In genomic region chr7:44637788-44638594, GRCh38 we compare ENCODE assay signal across 9 cellular contexts. TPM values are rescaled to one million over a fixed set of nuclear protein-coding genes. Genes with fewer than 3 reads are reported as not detected.
DNase-seq lines count a peak whose midpoint lies in the region; ATAC-seq and TF ChIP-seq lines count a peak whose summit lies in the region.
"Had no signal": no experiment of that assay in that cellular context is flagged by ENCODE, and none has a peak within 500 bp of the region (broad histone marks: within the 10 kb centered on the region; RNA-seq: fewer than 3 reads in every experiment).

No MANE protein-coding gene starts in this region.

- peak overlapping the region; percentile 85 for H3K9ac ChIP-seq in GM23248

- peak overlapping the region; percentile 100 for H3K27ac Mint-ChIP-seq in activated CD8-positive, alpha-beta T cell treated with anti-CD3 and anti-CD28 coated beads, Interleukin-2, amount 10 ng/mL, durations not matched to agents 7 days and 5 days
- peak overlapping the region; percentile 77 for H3K27ac Mint-ChIP-seq in endothelial cell (ENCODE audit: unreplicated experiment)
- H3K27ac Mint-ChIP-seq in progenitor cell of endocrine pancreas = peak overlapping the region; percentile 94

- no peak overlapping the region for H2AFZ ChIP-seq in GM23248

- peak overlapping the region; percentile 77 for H3K4me3 Mint-ChIP-seq in activated CD8-positive, alpha-beta T cell treated with anti-CD3 and anti-CD28 coated beads, Interleukin-2, amount 10 ng/mL, durations not matched to agents 7 days and 5 days
- H3K4me3 Mint-ChIP-seq in endothelial cell (ENCODE audit: unreplicated experiment) (no peak overlapping the region), progenitor cell of endocrine pancreas (ENCODE audit: low read depth) (no peak overlapping the region)

- no peaks in the 10 kb centered on the region for H3K36me3 ChIP-seq in GM23248 (ENCODE audit: low read depth)

- TF ChIP-seq CTCF in endothelial cell (IDR thresholded peaks at IDR 0.05; ENCODE audit: unreplicated experiment) (no peak), progenitor cell of endocrine pancreas (IDR thresholded peaks at IDR 0.05; ENCODE audit: unreplicated experiment) (no peak)

- H3K27me3 Mint-ChIP-seq in activated CD8-positive, alpha-beta T cell treated with anti-CD3 and anti-CD28 coated beads, Interleukin-2, amount 10 ng/mL, durations not matched to agents 7 days and 5 days (ENCODE audit: low read depth) = no peaks in the 10 kb centered on the region
- H3K27me3 Mint-ChIP-seq in endothelial cell (ENCODE audit: unreplicated experiment) (peaks cover 3% of the 10 kb centered on the region), progenitor cell of endocrine pancreas (no peaks in the 10 kb centered on the region)

- H3K4me1 Mint-ChIP-seq in activated CD8-positive, alpha-beta T cell treated with anti-CD3 and anti-CD28 coated beads, Interleukin-2, amount 10 ng/mL, durations not matched to agents 7 days and 5 days (ENCODE audit: low read depth) = peaks cover 88% of the 10 kb centered on the region
- H3K4me1 Mint-ChIP-seq in endothelial cell (ENCODE audit: unreplicated experiment) = peaks cover 29% of the 10 kb centered on the region
- peaks cover 51% of the 10 kb centered on the region for H3K4me1 Mint-ChIP-seq in progenitor cell of endocrine pancreas (ENCODE audit: low read depth)

- H3K9me2 ChIP-seq in GM23248 (ENCODE audit: insufficient read depth) = no peaks in the 10 kb centered on the region

- WGBS in GM23248 (ENCODE audit: low coverage in 1 of 2, low lambda C conversion rate in 2 of 2, missing lambda C conversion rate in 2 of 2), 2 experiments = 25 to 27% methylated on average over 8 of the region's 8 CpGs

- H3K27ac ChIP-seq in GM23248 = peak overlapping the region; percentile 99
- H3K27ac ChIP-seq: VCaP had no signal

- in situ Hi-C loops in GM23248 (cut with MboI) = no loop called here
- in situ Hi-C loops in G401 (cut with HindIII; ENCODE audit: low sequenced_read_pairs) = no loop called here

- POLR2A ChIA-PET in activated CD8-positive, alpha-beta T cell treated with anti-CD3 and anti-CD28 coated beads, Interleukin-2, amount 10 ng/mL, durations not matched to agents 7 days and 5 days (lab: Charles Lee) = interaction anchor here (1.0 to 8.3 kb wide), 13 partner anchors 9 to 341 kb away, joined by 3 to 107 read pairs (median 6); partner anchors contain the start of genes DDX56, H2AZ2, MYO1G and OGDH

- DNase-seq in EH (ENCODE audit: low read depth) (peak; percentile 91), GM23248 (peak; percentile 98), LoVo (ENCODE audit: low spot score) (peak; percentile 95), endothelial cell (ENCODE audit: low spot score) (no peak), progenitor cell of endocrine pancreas (ENCODE audit: low spot score, unreplicated experiment) (no peak), cerebellar cortex (ENCODE audit: low spot score) (no peak), G401 (ENCODE audit: low spot score) (no peak)
- DNase-seq in activated CD8-positive, alpha-beta T cell treated with anti-CD3 and anti-CD28 coated beads, Interleukin-2, amount 10 ng/mL, durations not matched to agents 7 days and 5 days = peak; percentile 88

- H3F3A ChIP-seq in GM23248 (ENCODE audit: insufficient read depth) = peaks cover 53% of the 10 kb centered on the region

- H3K27me3 ChIP-seq in GM23248 (replicated peaks; ENCODE audit: insufficient read depth) = no peaks in the 10 kb centered on the region

- H3K9me3 ChIP-seq in GM23248 (ENCODE audit: low read depth) = no peaks in the 10 kb centered on the region

- H3K36me3 Mint-ChIP-seq in activated CD8-positive, alpha-beta T cell treated with anti-CD3 and anti-CD28 coated beads, Interleukin-2, amount 10 ng/mL, durations not matched to agents 7 days and 5 days (ENCODE audit: low read depth) = peaks cover 58% of the 10 kb centered on the region
- H3K36me3 Mint-ChIP-seq in endothelial cell (ENCODE audit: low read depth, unreplicated experiment) = no peaks in the 10 kb centered on the region
- peaks cover 10% of the 10 kb centered on the region for H3K36me3 Mint-ChIP-seq in progenitor cell of endocrine pancreas (ENCODE audit: insufficient read depth)

- H3K4me1 ChIP-seq in GM23248 (ENCODE audit: insufficient read depth) = peaks cover 54% of the 10 kb centered on the region

- no peaks in the 10 kb centered on the region for H4K20me1 ChIP-seq in GM23248 (ENCODE audit: insufficient read depth)

- CTCF ChIA-PET in activated CD8-positive, alpha-beta T cell treated with anti-CD3 and anti-CD28 coated beads, Interleukin-2, amount 10 ng/mL, durations not matched to agents 7 days and 5 days (lab: Charles Lee) = interaction anchor here (0.9 to 3.1 kb wide), 10 partner anchors 10 to 73 kb away, joined by 3 to 27 read pairs (median 6); partner anchors contain the start of gene OGDH

- peak overlapping the region; percentile 79 for H3K4me2 ChIP-seq in GM23248 (ENCODE audit: unreplicated experiment)

- no peaks in the 10 kb centered on the region for H3K9me3 Mint-ChIP-seq in activated CD8-positive, alpha-beta T cell treated with anti-CD3 and anti-CD28 coated beads, Interleukin-2, amount 10 ng/mL, durations not matched to agents 7 days and 5 days (ENCODE audit: insufficient read depth)
- H3K9me3 Mint-ChIP-seq in endothelial cell (ENCODE audit: unreplicated experiment) (no peaks in the 10 kb centered on the region), progenitor cell of endocrine pancreas (ENCODE audit: low read depth) (no peaks in the 10 kb centered on the region)

- H3K79me2 ChIP-seq in GM23248 (ENCODE audit: insufficient read depth) = peaks cover 57% of the 10 kb centered on the region

- peak; percentile 71 for ATAC-seq in activated CD8-positive, alpha-beta T cell treated with anti-CD3 and anti-CD28 coated beads, Interleukin-2, amount 10 ng/mL, durations not matched to agents 7 days and 5 days

- H3K4me3 ChIP-seq in GM23248 = peak overlapping the region; percentile 36

RNA-seq across cellular contexts. Expression of gene OGDH, which starts 31.6 kb away (rescaled TPM):
- total RNA-seq in GM23248 (2014; rRNA removed; shearing (Covaris generic)) = 75.3 and 77.4 TPM in 2 replicates
- polyA plus RNA-seq in GM23248 (2016; fragmentation: Nextera tagmentation; extraction: Ambion mirVana) = 31.4 and 35.3 TPM in 2 replicates
- total RNA-seq in activated CD8-positive, alpha-beta T cell treated with anti-CD3 and anti-CD28 coated beads, Interleukin-2, amount 10 ng/mL, durations not matched to agents 7 days and 5 days = 100 to 1,000 TPM; 113 to 114 TPM
- total RNA-seq in endothelial cell (ENCODE audit: unreplicated experiment) (67.1 TPM), progenitor cell of endocrine pancreas (93.5 and 105 TPM in 2 replicates)
- total RNA-seq in G401 (2014; rRNA removed; shearing (Covaris generic)) = 66.4 and 78.8 TPM in 2 replicates

RNA-seq across cellular contexts. Expression of gene TMED4, which starts 56.0 kb away (rescaled TPM):
- total RNA-seq in GM23248 (2014; rRNA removed; shearing (Covaris generic)) = 174 and 201 TPM in 2 replicates
- 78.2 and 86.0 TPM in 2 replicates for polyA plus RNA-seq in GM23248 (2016; fragmentation: Nextera tagmentation; extraction: Ambion mirVana)
- total RNA-seq in activated CD8-positive, alpha-beta T cell treated with anti-CD3 and anti-CD28 coated beads, Interleukin-2, amount 10 ng/mL, durations not matched to agents 7 days and 5 days = 10 to 100 TPM; 63.8 to 65.9 TPM
- total RNA-seq in endothelial cell (ENCODE audit: unreplicated experiment) = 79.4 TPM
- total RNA-seq in progenitor cell of endocrine pancreas = 117 and 119 TPM in 2 replicates
- 105 and 124 TPM in 2 replicates for total RNA-seq in G401 (2014; rRNA removed; shearing (Covaris generic))

Comparison
In these comparisons a context has a peak if more than half of its experiments do, and no peak if none do; other contexts are left out.
1. DNase-seq: peak in EH (single experiment), GM23248 (single experiment), LoVo (single experiment) and activated CD8-positive, alpha-beta T cell treated with anti-CD3 and anti-CD28 coated beads, Interleukin-2, amount 10 ng/mL, durations not matched to agents 7 days and 5 days (single experiment); none in endothelial cell (single experiment), progenitor cell of endocrine pancreas (single experiment), cerebellar cortex (single experiment) and G401 (single experiment).
2. Peak in every context shown above with its lines, with median percentiles within 50 percentile points of each other: H3K27ac Mint-ChIP-seq.